ENCODE assay signal across 15 cellular contexts in the genomic region with DNA sequence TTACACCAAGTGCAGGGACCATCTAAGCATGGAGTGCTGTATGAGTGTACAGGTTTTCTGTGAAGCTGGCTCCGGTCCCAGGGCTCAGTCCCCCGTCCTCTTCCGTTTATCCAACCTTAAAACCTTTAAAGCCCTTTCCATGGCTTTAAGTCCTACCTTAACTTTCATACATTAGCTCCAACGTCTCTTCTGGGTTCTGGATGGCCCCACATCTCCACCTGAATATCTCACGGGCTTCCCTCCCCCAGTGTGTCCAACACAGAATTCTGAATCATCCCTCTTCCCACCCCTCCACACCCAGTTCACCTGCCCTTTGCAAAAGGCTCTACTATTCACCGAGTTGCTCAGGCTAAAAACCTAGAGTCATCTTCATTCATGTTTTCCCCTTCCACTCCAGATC. TPM values are rescaled to one million over a fixed set of nuclear protein-coding genes. Genes with fewer than 3 reads are reported as not detected.
DNase-seq lines count a peak whose midpoint lies in the region; ATAC-seq and TF ChIP-seq lines count a peak whose summit lies in the region.
"Had no signal": no experiment of that assay in that cellular context is flagged by ENCODE, and none has a peak within 500 bp of the region (broad histone marks: within the 10 kb centered on the region; RNA-seq: fewer than 3 reads in every experiment).

No MANE protein-coding gene starts in this region.

- POLR2A ChIA-PET in CD4-positive, alpha-beta T cell (lab: Charles Lee) = interaction anchor here (1.0 to 2.7 kb wide), 4 partner anchors 13 to 280 kb away, joined by 3 to 11 read pairs (median 6); a partner anchor contains a TSS
- POLR2A ChIA-PET in activated CD8-positive, alpha-beta T cell treated with anti-CD3 and anti-CD28 coated beads, Interleukin-2, amount 10 ng/mL, durations not matched to agents 7 days and 5 days (lab: Charles Lee) = no interaction called here

- no peaks in the 10 kb centered on the region for H3K27me3 Mint-ChIP-seq in T-helper 2 cell treated with Interferon-gamma antibody and Interleukin-4, amounts not matched to agents 5 μg/mL and 100 μg/mL, for 36 hours (ENCODE audit: low read depth)
- H3K27me3 Mint-ChIP-seq in CD4-positive, alpha-beta T cell = no peaks in the 10 kb centered on the region
- H3K27me3 Mint-ChIP-seq in activated CD8-positive, alpha-beta T cell treated with anti-CD3 and anti-CD28 coated beads, Interleukin-2, amount 10 ng/mL, durations not matched to agents 7 days and 5 days (ENCODE audit: low read depth) = no peaks in the 10 kb centered on the region
- no peaks in the 10 kb centered on the region for H3K27me3 Mint-ChIP-seq in memory B cell

- intact Hi-C loops in CD4-positive, alpha-beta T cell (cut with DNase I, micrococcal nuclease) = loop anchor here in 1 of 2 experiments (5.0 kb wide), 1 partner anchor 35 kb away; no protein-coding TSS in a partner anchor

- peaks cover 58% of the 10 kb centered on the region for H3K36me3 Mint-ChIP-seq in T-helper 2 cell treated with Interferon-gamma antibody and Interleukin-4, amounts not matched to agents 5 μg/mL and 100 μg/mL, for 36 hours (ENCODE audit: low read depth)
- peaks cover 77% of the 10 kb centered on the region for H3K36me3 Mint-ChIP-seq in CD4-positive, alpha-beta T cell (ENCODE audit: low read depth)
- peaks cover 61% of the 10 kb centered on the region for H3K36me3 Mint-ChIP-seq in activated CD8-positive, alpha-beta T cell treated with anti-CD3 and anti-CD28 coated beads, Interleukin-2, amount 10 ng/mL, durations not matched to agents 7 days and 5 days (ENCODE audit: low read depth)
- peaks cover 29% of the 10 kb centered on the region for H3K36me3 Mint-ChIP-seq in memory B cell

- H3K27ac ChIP-seq in CD4-positive, alpha-beta T cell (ENCODE audit: low read depth, low read length) = peak overlapping the region; percentile 39

- peaks cover 80% of the 10 kb centered on the region for H3K4me1 Mint-ChIP-seq in T-helper 2 cell treated with Interferon-gamma antibody and Interleukin-4, amounts not matched to agents 5 μg/mL and 100 μg/mL, for 36 hours (ENCODE audit: low read depth)
- H3K4me1 Mint-ChIP-seq in CD4-positive, alpha-beta T cell (ENCODE audit: low read depth) = peaks cover 83% of the 10 kb centered on the region
- H3K4me1 Mint-ChIP-seq in activated CD8-positive, alpha-beta T cell treated with anti-CD3 and anti-CD28 coated beads, Interleukin-2, amount 10 ng/mL, durations not matched to agents 7 days and 5 days (ENCODE audit: low read depth) = peaks cover 87% of the 10 kb centered on the region
- peaks cover 68% of the 10 kb centered on the region for H3K4me1 Mint-ChIP-seq in memory B cell

- CTCF ChIA-PET in CD4-positive, alpha-beta T cell (lab: Charles Lee) = no interaction called here
- CTCF ChIA-PET in activated CD8-positive, alpha-beta T cell treated with anti-CD3 and anti-CD28 coated beads, Interleukin-2, amount 10 ng/mL, durations not matched to agents 7 days and 5 days (lab: Charles Lee) = interaction anchor here (1.0 to 18.9 kb wide), 4 partner anchors 22 to 196 kb away, joined by 5 to 449 read pairs (median 228); no protein-coding TSS in a partner anchor

- peak overlapping the region; percentile 7 for H3K27ac Mint-ChIP-seq in T-helper 2 cell treated with Interferon-gamma antibody and Interleukin-4, amounts not matched to agents 5 μg/mL and 100 μg/mL, for 36 hours
- H3K27ac Mint-ChIP-seq in CD4-positive, alpha-beta T cell = peak overlapping the region; percentile 94
- H3K27ac Mint-ChIP-seq in activated CD8-positive, alpha-beta T cell treated with anti-CD3 and anti-CD28 coated beads, Interleukin-2, amount 10 ng/mL, durations not matched to agents 7 days and 5 days = peak overlapping the region; percentile 14
- H3K27ac Mint-ChIP-seq in memory B cell = peak overlapping the region; percentile 76

- H3K27me3 ChIP-seq in CD4-positive, alpha-beta T cell (ENCODE audit: control insufficient read depth, insufficient read depth, low read length) = no peaks in the 10 kb centered on the region
- H3K27me3 ChIP-seq: transverse colon had no signal

- DNase-seq in T-helper 2 cell treated with Interferon-gamma antibody and Interleukin-4, amounts not matched to agents 5 μg/mL and 100 μg/mL, for 36 hours (ENCODE audit: low spot score) = peak; percentile 3
- DNase-seq in T-helper 2 cell (no peak), memory B cell (ENCODE audit: low spot score in 2 of 2) (peak in 1 of 2 donors; percentile 6), NCI-H1694 treated with DMSO at 0.1 percent for 48 hours (lab: John Stamatoyannopoulos, UW) (no peak), kidney tubule cell (ENCODE audit: low spot score) (no peak)
- DNase-seq in CD4-positive, alpha-beta T cell = no peak
- peak; percentile 20 for DNase-seq in activated CD8-positive, alpha-beta T cell treated with anti-CD3 and anti-CD28 coated beads, Interleukin-2, amount 10 ng/mL, durations not matched to agents 7 days and 5 days
- DNase-seq: 8988T; effector CD8-positive, alpha-beta T cell; mesendoderm; NCI-H226; SHP77; stimulated activated CD4-positive, alpha-beta T cell treated with anti-CD3 and anti-CD28 coated beads, Interleukin-4, amount 100 ng/mL, for 4 hours; transverse colon had no signal

- H3K9me3 Mint-ChIP-seq in T-helper 2 cell treated with Interferon-gamma antibody and Interleukin-4, amounts not matched to agents 5 μg/mL and 100 μg/mL, for 36 hours = no peaks in the 10 kb centered on the region
- no peaks in the 10 kb centered on the region for H3K9me3 Mint-ChIP-seq in CD4-positive, alpha-beta T cell
- H3K9me3 Mint-ChIP-seq in activated CD8-positive, alpha-beta T cell treated with anti-CD3 and anti-CD28 coated beads, Interleukin-2, amount 10 ng/mL, durations not matched to agents 7 days and 5 days (ENCODE audit: insufficient read depth) = no peaks in the 10 kb centered on the region
- H3K9me3 Mint-ChIP-seq in memory B cell = no peaks in the 10 kb centered on the region

- H3K4me3 Mint-ChIP-seq in T-helper 2 cell treated with Interferon-gamma antibody and Interleukin-4, amounts not matched to agents 5 μg/mL and 100 μg/mL, for 36 hours = no peak overlapping the region
- peak overlapping the region; percentile 22 for H3K4me3 Mint-ChIP-seq in CD4-positive, alpha-beta T cell
- H3K4me3 Mint-ChIP-seq in activated CD8-positive, alpha-beta T cell treated with anti-CD3 and anti-CD28 coated beads, Interleukin-2, amount 10 ng/mL, durations not matched to agents 7 days and 5 days = no peak overlapping the region
- no peak overlapping the region for H3K4me3 Mint-ChIP-seq in memory B cell

- ATAC-seq in CD4-positive, alpha-beta T cell (ENCODE audit: poor library complexity) = no peak
- ATAC-seq in activated CD8-positive, alpha-beta T cell treated with anti-CD3 and anti-CD28 coated beads, Interleukin-2, amount 10 ng/mL, durations not matched to agents 7 days and 5 days = no peak
- ATAC-seq in memory B cell (ENCODE audit: low read depth) (no peak), HG03469 (IDR thresholded peaks at IDR 0.05; ENCODE audit: unreplicated experiment) (no peak)

- TF ChIP-seq CTCF in CD4-positive, alpha-beta T cell (IDR thresholded peaks at IDR 0.05) = no peak

- no peaks in the 10 kb centered on the region for H3K9me3 ChIP-seq in CD4-positive, alpha-beta T cell (ENCODE audit: control insufficient read depth, low read length)
- H3K9me3 ChIP-seq: transverse colon had no signal

RNA-seq across cellular contexts. Expression of a gene that starts 12.8 kb away (rescaled TPM):
- 10 to 100 TPM; 39.3 to 41.8 TPM for total RNA-seq in CD4-positive, alpha-beta T cell
- total RNA-seq in activated CD8-positive, alpha-beta T cell treated with anti-CD3 and anti-CD28 coated beads, Interleukin-2, amount 10 ng/mL, durations not matched to agents 7 days and 5 days = 10 to 100 TPM; 68.2 to 68.7 TPM

Comparison
In these comparisons a context has a peak if more than half of its experiments do, and no peak if none do; other contexts are left out.
1. DNase-seq: peak in T-helper 2 cell treated with Interferon-gamma antibody and Interleukin-4, amounts not matched to agents 5 μg/mL and 100 μg/mL, for 36 hours (single experiment) and activated CD8-positive, alpha-beta T cell treated with anti-CD3 and anti-CD28 coated beads, Interleukin-2, amount 10 ng/mL, durations not matched to agents 7 days and 5 days (single experiment); none in T-helper 2 cell (0 of 5), CD4-positive, alpha-beta T cell (0 of 10), NCI-H1694 treated with DMSO at 0.1 percent for 48 hours (single experiment) and kidney tubule cell (single experiment).
2. H3K27ac Mint-ChIP-seq: peak in every context shown above with its lines; median percentile 94 in CD4-positive, alpha-beta T cell; 76 in memory B cell; 14 in activated CD8-positive, alpha-beta T cell treated with anti-CD3 and anti-CD28 coated beads, Interleukin-2, amount 10 ng/mL, durations not matched to agents 7 days and 5 days; 7 in T-helper 2 cell treated with Interferon-gamma antibody and Interleukin-4, amounts not matched to agents 5 μg/mL and 100 μg/mL, for 36 hours.